Comparison of ENCODE assay signal across 20 cellular contexts in the genomic region with DNA sequence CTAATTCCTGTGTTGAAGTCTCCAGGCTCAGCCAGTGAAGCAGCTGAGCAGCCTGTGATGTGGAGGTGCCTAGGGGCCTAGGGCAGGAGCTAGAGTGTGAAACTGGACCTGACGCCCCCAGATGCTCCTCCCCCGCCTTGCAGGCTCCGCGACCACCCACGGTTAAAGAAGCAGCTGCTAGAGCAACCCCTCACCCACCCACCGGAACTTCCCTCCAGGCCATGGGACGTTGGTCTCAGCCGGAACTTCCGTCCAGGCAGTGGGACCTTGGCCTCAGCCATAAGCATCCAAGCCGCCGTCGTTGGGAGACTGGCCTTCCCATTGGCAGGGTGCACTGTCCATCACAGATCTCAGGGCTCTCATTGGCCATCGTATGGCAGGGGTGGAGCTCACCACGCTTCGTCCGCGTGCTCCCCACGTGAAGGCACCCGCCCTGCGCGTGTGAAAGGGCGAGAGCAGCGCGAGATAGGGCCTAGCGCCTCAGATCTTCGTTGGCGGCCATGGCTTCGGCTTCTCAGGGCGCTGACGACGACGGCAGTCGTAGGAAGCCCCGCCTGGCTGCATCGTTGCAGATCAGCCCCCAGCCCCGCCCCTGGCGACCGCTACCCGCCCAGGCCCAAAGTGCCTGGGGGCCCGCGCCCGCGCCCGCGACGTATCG. TPM values are rescaled to one million over a fixed set of nuclear protein-coding genes. Genes with fewer than 3 reads are reported as not detected.
DNase-seq lines count a peak whose midpoint lies in the region; ATAC-seq, FAIRE-seq and TF ChIP-seq lines count a peak whose summit lies in the region.
"Had no signal": no experiment of that assay in that cellular context is flagged by ENCODE, and none has a peak within 500 bp of the region (broad histone marks: within the 10 kb centered on the region; RNA-seq: fewer than 3 reads in every experiment).

A gene (plus strand): TSS at position 427 of the 658 bp plus-strand sequence. CDS start 74 bp downstream, at position 501.

- ATAC-seq in activated CD8-positive, alpha-beta T cell treated with anti-CD3 and anti-CD28 coated beads for 36 hours = no peak
- ATAC-seq in activated CD8-positive, alpha-beta T cell treated with anti-CD3 and anti-CD28 coated beads, Interleukin-2, amount 10 ng/mL, durations not matched to agents 7 days and 5 days = no peak
- no peak for ATAC-seq in stimulated activated naive CD8-positive, alpha-beta T cell treated with anti-CD3 and anti-CD28 coated beads, Interleukin-15, Interleukin-2, amounts not matched to agents 100 U/mL and 50 U/mL, for 24 hours
- ATAC-seq in GM18868 (IDR thresholded peaks at IDR 0.05; ENCODE audit: unreplicated experiment) = no peak
- ATAC-seq: activated CD4-positive, CD25-positive, alpha-beta regulatory T cell treated with anti-CD3 and anti-CD28 coated beads, Interleukin-2, amount 50 U/mL, for 24 hours; left colon; naive thymus-derived CD8-positive, alpha-beta T cell; stimulated activated memory B cell treated with anti-CD40 and anti-IgM and Interleukin-4, amounts not matched to agents 10 μg/mL and 1 μg/mL and 100 μg/mL, for 72 hours had no signal

- H3K4me3 ChIP-seq in NB4 (ENCODE audit: low read depth, low read length) = no peak within 1 kb of the TSS

- CTCF ChIA-PET in activated CD8-positive, alpha-beta T cell treated with anti-CD3 and anti-CD28 coated beads for 36 hours (lab: Charles Lee) = interaction anchor here (1.0 to 7.8 kb wide), 2 partner anchors 16 to 103 kb away, joined by 4 to 102 read pairs; no protein-coding TSS in a partner anchor
- CTCF ChIA-PET in activated CD8-positive, alpha-beta T cell treated with anti-CD3 and anti-CD28 coated beads, Interleukin-2, amount 10 ng/mL, durations not matched to agents 7 days and 5 days (lab: Charles Lee) = interaction anchor here (1.5 to 1.6 kb wide), 2 partner anchors 86 to 106 kb away, joined by 3 to 4 read pairs; no protein-coding TSS in a partner anchor

- peaks cover 16% of the 10 kb centered on the region for H3K4me1 Mint-ChIP-seq in activated CD8-positive, alpha-beta T cell treated with anti-CD3 and anti-CD28 coated beads for 36 hours (ENCODE audit: low read depth)
- H3K4me1 Mint-ChIP-seq in activated CD8-positive, alpha-beta T cell treated with anti-CD3 and anti-CD28 coated beads, Interleukin-2, amount 10 ng/mL, durations not matched to agents 7 days and 5 days (ENCODE audit: low read depth) = peaks cover 32% of the 10 kb centered on the region

- POLR2A ChIA-PET in activated CD8-positive, alpha-beta T cell treated with anti-CD3 and anti-CD28 coated beads for 36 hours (lab: Charles Lee) = interaction anchor here (1.0 kb wide), 1 partner anchor 13 kb away, joined by 3 read pairs; no protein-coding TSS in a partner anchor
- POLR2A ChIA-PET in activated CD8-positive, alpha-beta T cell treated with anti-CD3 and anti-CD28 coated beads, Interleukin-2, amount 10 ng/mL, durations not matched to agents 7 days and 5 days (lab: Charles Lee) = no interaction called here

- no peaks in the 10 kb centered on the region for H3K9me3 Mint-ChIP-seq in activated CD8-positive, alpha-beta T cell treated with anti-CD3 and anti-CD28 coated beads for 36 hours
- no peaks in the 10 kb centered on the region for H3K9me3 Mint-ChIP-seq in activated CD8-positive, alpha-beta T cell treated with anti-CD3 and anti-CD28 coated beads, Interleukin-2, amount 10 ng/mL, durations not matched to agents 7 days and 5 days (ENCODE audit: insufficient read depth)
- H3K9me3 Mint-ChIP-seq: brain; naive thymus-derived CD8-positive, alpha-beta T cell; stimulated activated memory B cell treated with anti-CD40 and anti-IgM and Interleukin-4, amounts not matched to agents 10 μg/mL and 1 μg/mL and 100 μg/mL, for 72 hours had no signal

- no peak for FAIRE-seq in GM12891 (lab: Jason Lieb, UNC)

- intact Hi-C loops in activated CD8-positive, alpha-beta T cell treated with anti-CD3 and anti-CD28 coated beads for 36 hours (cut with micrococcal nuclease) = no loop called here

- peaks cover 3% of the 10 kb centered on the region for H3K36me3 Mint-ChIP-seq in activated CD8-positive, alpha-beta T cell treated with anti-CD3 and anti-CD28 coated beads for 36 hours (ENCODE audit: low read depth)
- H3K36me3 Mint-ChIP-seq in activated CD8-positive, alpha-beta T cell treated with anti-CD3 and anti-CD28 coated beads, Interleukin-2, amount 10 ng/mL, durations not matched to agents 7 days and 5 days (ENCODE audit: low read depth) = no peaks in the 10 kb centered on the region
- H3K36me3 Mint-ChIP-seq: brain; naive thymus-derived CD8-positive, alpha-beta T cell had no signal

- TF ChIP-seq POLR2A in NB4 (IDR thresholded peaks at IDR 0.05; ENCODE audit: extremely low read depth, insufficient read length) = no peak
- no peak for TF ChIP-seq POLR2A in erythroblast (IDR thresholded peaks at IDR 0.05; ENCODE audit: low read length)
- no peak for TF ChIP-seq POLR2A in GM12891 (IDR thresholded peaks at IDR 0.05; ENCODE audit: low read depth, low read length)

- H3K27me3 Mint-ChIP-seq in activated CD8-positive, alpha-beta T cell treated with anti-CD3 and anti-CD28 coated beads for 36 hours = no peaks in the 10 kb centered on the region
- H3K27me3 Mint-ChIP-seq in activated CD8-positive, alpha-beta T cell treated with anti-CD3 and anti-CD28 coated beads, Interleukin-2, amount 10 ng/mL, durations not matched to agents 7 days and 5 days (ENCODE audit: low read depth) = no peaks in the 10 kb centered on the region
- H3K27me3 Mint-ChIP-seq: naive thymus-derived CD8-positive, alpha-beta T cell had no signal

- DNase-seq in activated CD8-positive, alpha-beta T cell treated with anti-CD3 and anti-CD28 coated beads for 36 hours = peak; percentile 20
- no peak for DNase-seq in activated CD8-positive, alpha-beta T cell treated with anti-CD3 and anti-CD28 coated beads, Interleukin-2, amount 10 ng/mL, durations not matched to agents 7 days and 5 days
- DNase-seq in NB4 (ENCODE audit: low read depth) (peak; percentile 39), erythroblast (lab: John Stamatoyannopoulos, UW) (peak; percentile 29 to 35), NCI-H82 treated with DMSO at 0.1 percent for 48 hours (lab: John Stamatoyannopoulos, UW; ENCODE audit: unreplicated experiment) (no peak), GM12891 (ENCODE audit: insufficient read length, low spot score) (no peak)
- peak; percentile 30 for DNase-seq in stimulated activated naive CD8-positive, alpha-beta T cell treated with anti-CD3 and anti-CD28 coated beads, Interleukin-15, Interleukin-2, amounts not matched to agents 100 U/mL and 50 U/mL, for 24 hours
- DNase-seq: DMS153; left colon; naive thymus-derived CD8-positive, alpha-beta T cell; NCI-H1105 treated with DMSO at 0.1 percent for 48 hours; NCI-H2081 treated with DMSO at 0.1 percent for 48 hours; RPMI8226; T-helper 9 cell had no signal

- no peak within 1 kb of the TSS for H3K27ac Mint-ChIP-seq in activated CD8-positive, alpha-beta T cell treated with anti-CD3 and anti-CD28 coated beads for 36 hours
- H3K27ac Mint-ChIP-seq in activated CD8-positive, alpha-beta T cell treated with anti-CD3 and anti-CD28 coated beads, Interleukin-2, amount 10 ng/mL, durations not matched to agents 7 days and 5 days = no peak within 1 kb of the TSS
- H3K27ac Mint-ChIP-seq: brain; stimulated activated memory B cell treated with anti-CD40 and anti-IgM and Interleukin-4, amounts not matched to agents 10 μg/mL and 1 μg/mL and 100 μg/mL, for 72 hours had no signal

- TF ChIP-seq CTCF in activated CD8-positive, alpha-beta T cell treated with anti-CD3 and anti-CD28 coated beads for 36 hours (IDR thresholded peaks at IDR 0.05) = no peak
- TF ChIP-seq CTCF in NB4 (IDR thresholded peaks at IDR 0.05; ENCODE audit: low read depth, low read length) = no peak

- H3K4me3 Mint-ChIP-seq in activated CD8-positive, alpha-beta T cell treated with anti-CD3 and anti-CD28 coated beads for 36 hours = no peak within 1 kb of the TSS
- no peak within 1 kb of the TSS for H3K4me3 Mint-ChIP-seq in activated CD8-positive, alpha-beta T cell treated with anti-CD3 and anti-CD28 coated beads, Interleukin-2, amount 10 ng/mL, durations not matched to agents 7 days and 5 days
- H3K4me3 Mint-ChIP-seq: stimulated activated memory B cell treated with anti-CD40 and anti-IgM and Interleukin-4, amounts not matched to agents 10 μg/mL and 1 μg/mL and 100 μg/mL, for 72 hours had no signal

TF ChIP-seq in GM12891, 5 proteins besides CTCF, POLR2A, EP300 and RAD21:
- no peak for TF ChIP-seq TAF1 (IDR thresholded peaks at IDR 0.05; ENCODE audit: low read depth, low read length)
- TF ChIP-seq PAX5 (IDR thresholded peaks at IDR 0.05; ENCODE audit: insufficient read depth, low read length, severe bottlenecking) = no peak
- no peak for TF ChIP-seq POU2F2 (IDR thresholded peaks at IDR 0.05; ENCODE audit: low read depth, low read length)
- TF ChIP-seq SPI1 (IDR thresholded peaks at IDR 0.05; ENCODE audit: low read depth, low read length) = no peak
- TF ChIP-seq POLR2AphosphoS5 (IDR thresholded peaks at IDR 0.05; ENCODE audit: low read depth, low read length) = no peak

RNA-seq across cellular contexts. Expression of the gene that starts here (rescaled TPM):
- under 1 TPM; 0.16 to 0.63 TPM for total RNA-seq in activated CD8-positive, alpha-beta T cell treated with anti-CD3 and anti-CD28 coated beads for 36 hours
- total RNA-seq in activated CD8-positive, alpha-beta T cell treated with anti-CD3 and anti-CD28 coated beads, Interleukin-2, amount 10 ng/mL, durations not matched to agents 7 days and 5 days = under 1 TPM in 1 of 2 experiments, not detected in 1; 0.18 TPM
- polyA plus RNA-seq in GM12891 (2012; ENCODE audit: low read depth, missing spikeins) = 0.50 TPM
- total RNA-seq: naive thymus-derived CD8-positive, alpha-beta T cell; NCI-H460 had no signal
- polyA plus RNA-seq: AG04450 had no signal

Comparison
In these comparisons a context has a peak if more than half of its experiments do, and no peak if none do; other contexts are left out.
1. Peak in DNase-seq in activated CD8-positive, alpha-beta T cell treated with anti-CD3 and anti-CD28 coated beads for 36 hours; RNA of the gene not detected or under 1 TPM.
2. DNase-seq: peak in NB4 (single experiment), erythroblast (2 of 2) and stimulated activated naive CD8-positive, alpha-beta T cell treated with anti-CD3 and anti-CD28 coated beads, Interleukin-15, Interleukin-2, amounts not matched to agents 100 U/mL and 50 U/mL, for 24 hours (single experiment); none in activated CD8-positive, alpha-beta T cell treated with anti-CD3 and anti-CD28 coated beads, Interleukin-2, amount 10 ng/mL, durations not matched to agents 7 days and 5 days (single experiment), NCI-H82 treated with DMSO at 0.1 percent for 48 hours (single experiment) and GM12891 (single experiment).